Comparison of ENCODE assay signal across 14 cellular contexts in the genomic region with DNA sequence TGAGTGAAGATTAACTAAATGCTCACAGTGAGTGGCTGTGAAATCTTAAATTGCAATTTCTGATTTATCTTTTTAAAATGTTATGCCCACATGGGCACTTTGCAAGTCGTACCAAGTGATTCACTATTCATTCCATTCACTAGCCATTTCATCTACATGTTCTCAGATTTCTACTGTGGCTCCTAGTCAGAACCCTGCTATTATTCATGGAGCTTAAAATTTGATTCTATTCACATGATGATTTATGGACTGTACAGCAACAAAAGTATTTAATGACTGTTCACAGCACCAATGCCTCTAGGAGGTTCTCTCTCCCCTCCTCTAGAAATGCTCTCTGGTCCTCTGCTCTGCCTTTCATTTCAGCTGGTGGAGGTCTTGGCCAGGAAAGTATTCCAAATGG.
"Had no signal": no experiment of that assay in that cellular context is flagged by ENCODE, and none has a peak within 500 bp of the region (broad histone marks: within the 10 kb centered on the region; RNA-seq: fewer than 3 reads in every experiment).

No MANE protein-coding gene starts in this region.

- H3K27ac ChIP-seq: heart left ventricle, pancreas, thyroid gland had no signal

- H3K4me3 ChIP-seq: heart left ventricle, pancreas, thyroid gland had no signal

- FAIRE-seq: frontal cortex, pancreas, urothelium cell line had no signal

- H3K36me3 ChIP-seq: heart left ventricle, pancreas, thyroid gland had no signal

- H3K27me3 ChIP-seq: heart left ventricle, pancreas, thyroid gland had no signal

- ATAC-seq: heart left ventricle; left colon; pancreas; stimulated activated memory B cell treated with anti-CD40 and anti-IgM and Interleukin-4, amounts not matched to agents 10 μg/mL and 1 μg/mL and 100 μg/mL, for 72 hours had no signal

- H3K4me1 ChIP-seq: heart left ventricle, thyroid gland had no signal

- DNase-seq: activated CD4-positive, alpha-beta T cell treated with anti-CD3 and anti-CD28 coated beads, Interleukin-2, amount 50 U/mL, for 4 hours; activated CD4-positive, CD25-positive, alpha-beta regulatory T cell treated with anti-CD3 and anti-CD28 coated beads, Interleukin-2, amount 50 U/mL, for 72 hours; activated naive CD4-positive, alpha-beta T cell treated with Interleukin-2 at 50 U/mL for 16 hours; activated T-cell treated with anti-CD3 and anti-CD28 coated beads for 4 hours; aorta; effector memory CD4-positive, alpha-beta T cell; heart left ventricle; left colon; pancreas; T-helper 9 cell; thyroid gland had no signal

- H3K9me3 ChIP-seq: heart left ventricle, pancreas, thyroid gland had no signal
